27 cellular contexts compared by ENCODE assay signal in the genomic region with DNA sequence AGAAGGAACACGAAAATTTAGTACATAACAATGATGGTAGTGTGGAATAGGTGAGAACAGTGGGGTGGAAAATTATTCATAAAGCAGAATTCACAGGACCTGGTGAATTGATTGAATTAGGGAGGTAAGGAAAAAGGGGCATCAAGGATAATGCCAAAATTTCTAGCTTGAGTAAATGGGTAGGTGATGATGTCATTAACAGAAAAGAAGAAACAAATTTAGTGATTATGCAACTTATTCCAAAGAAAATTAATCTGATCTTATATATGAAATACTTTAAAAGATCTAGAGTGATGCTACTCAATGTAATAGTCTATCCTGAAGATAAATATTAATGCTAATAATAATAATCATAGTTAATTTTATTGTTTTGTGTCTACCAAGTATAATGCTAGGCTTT.
"Had no signal": no experiment of that assay in that cellular context is flagged by ENCODE, and none has a peak within 500 bp of the region (broad histone marks: within the 10 kb centered on the region; RNA-seq: fewer than 3 reads in every experiment).

No MANE protein-coding gene starts in this region.

- DNase-seq: stimulated activated CD4-positive, alpha-beta T cell treated with anti-CD3 and anti-CD28 coated beads, Interleukin-2, amount 100 ng/mL, for 48 hours; stimulated activated CD4-positive, alpha-beta T cell treated with anti-CD3 and anti-CD28 coated beads, Interleukin-4, amount 100 ng/mL, for 1 hour; stimulated activated CD4-positive, alpha-beta T cell treated with anti-CD3 and anti-CD28 coated beads, Interleukin-4, amount 100 ng/mL, for 24 hours; stimulated activated CD4-positive, alpha-beta T cell treated with anti-CD3 and anti-CD28 coated beads, Interleukin-4, amount 100 ng/mL, for 4 hours; stimulated activated CD8-positive, alpha-beta memory T cell treated with anti-CD3 and anti-CD28 coated beads, Interleukin-4, amount 100 ng/mL, for 48 hours; stimulated activated naive B cell treated with anti-CD40 and anti-IgM and Interleukin-4, amounts not matched to agents 10 μg/mL and 1 μg/mL and 100 μg/mL, for 72 hours; stimulated activated naive CD4-positive, alpha-beta T cell; stimulated activated naive CD4-positive, alpha-beta T cell treated with Interleukin-2 at 50 U/mL for 16 hours; stimulated activated naive CD8-positive, alpha-beta T cell treated with anti-CD3 and anti-CD28 coated beads, Interleukin-15, amount 100 ng/mL, for 72 hours; stimulated activated naive CD8-positive, alpha-beta T cell treated with anti-CD3 and anti-CD28 coated beads, Interleukin-15, Interleukin-2, amounts not matched to agents 100 U/mL and 50 U/mL, for 24 hours; stomach; substantia nigra; testis; thyroid gland; tibial artery; transverse colon; trophoblast cell; upper lobe of left lung; upper lobe of right lung; uterus had no signal

- FAIRE-seq: urothelium cell line had no signal

- ATAC-seq: stimulated activated effector memory CD8-positive, alpha-beta T cell treated with anti-CD3 and anti-CD28 coated beads, Interleukin-12 subunit alpha, Interleukin-12 subunit beta, amount 100 ng/mL, for 72 hours; stimulated activated memory B cell treated with anti-CD40 and anti-IgM and Interleukin-4, amounts not matched to agents 10 μg/mL and 1 μg/mL and 100 μg/mL, for 72 hours; stimulated activated naive B cell treated with anti-CD40 and anti-IgM and Interleukin-4, amounts not matched to agents 10 μg/mL and 1 μg/mL and 100 μg/mL, for 72 hours; stimulated activated naive CD8-positive, alpha-beta T cell treated with anti-CD3 and anti-CD28 coated beads, Interleukin-15, amount 100 ng/mL, for 72 hours; stimulated activated naive CD8-positive, alpha-beta T cell treated with anti-CD3 and anti-CD28 coated beads, Interleukin-15, Interleukin-2, amounts not matched to agents 100 U/mL and 50 U/mL, for 24 hours; upper lobe of right lung had no signal

- H3K4me3 ChIP-seq: stomach, suprapubic skin, testis, thoracic aorta, thyroid gland, tibial artery, tibial nerve, transverse colon, upper lobe of left lung, upper lobe of right lung, uterus, vagina had no signal

- H3K27ac ChIP-seq: stomach, suprapubic skin, testis, thoracic aorta, thyroid gland, tibial artery, tibial nerve, transverse colon, upper lobe of left lung, upper lobe of right lung, uterus, vagina had no signal

- H3K27me3 ChIP-seq: stomach, suprapubic skin, testis, thyroid gland, tibial artery, tibial nerve, transverse colon, upper lobe of left lung, upper lobe of right lung, uterus, vagina had no signal

- H3K9me3 ChIP-seq: stomach, suprapubic skin, testis, thoracic aorta, thyroid gland, tibial artery, tibial nerve, transverse colon, upper lobe of left lung, upper lobe of right lung, uterus, vagina had no signal

- H3K4me1 ChIP-seq: stomach, suprapubic skin, testis, thyroid gland, tibial artery, transverse colon, upper lobe of left lung, upper lobe of right lung, uterus, vagina had no signal

- H3K36me3 ChIP-seq: stomach, suprapubic skin, thoracic aorta, thyroid gland, tibial artery, tibial nerve, transverse colon, upper lobe of left lung, upper lobe of right lung, uterus, vagina had no signal
